1 cellular context compared by ENCODE assay signal in the genomic region with DNA sequence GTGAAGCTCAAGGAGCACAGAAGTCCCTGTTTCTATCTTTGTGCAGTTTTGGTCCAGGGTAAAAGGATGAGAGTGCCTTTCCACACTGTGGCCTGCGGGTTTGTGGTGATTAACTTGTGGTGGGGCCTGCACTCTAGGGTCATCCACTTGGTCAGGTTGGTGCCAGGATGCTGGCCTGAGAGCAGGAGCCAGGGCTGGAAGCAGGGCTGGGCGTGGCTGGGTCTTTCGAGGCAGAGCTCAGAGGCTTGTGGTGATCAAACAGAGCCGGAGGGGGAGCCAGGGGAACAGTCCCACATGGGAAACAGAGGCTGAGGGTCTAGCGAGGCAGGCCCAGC.
TF ChIP-seq lines count a peak whose summit lies in the region.

No MANE protein-coding gene starts in this region.

TF ChIP-seq in WTC11, 78 proteins besides CTCF, POLR2A, EP300 and RAD21 (continued from another document):
- TF ChIP-seq IRF2 (CRISPR knock-in tag; IDR thresholded peaks at IDR 0.05; ENCODE audit: borderline replicate concordance, low read depth), result no peak
- no peak for TF ChIP-seq ZBTB21 (CRISPR knock-in tag; IDR thresholded peaks at IDR 0.05; ENCODE audit: borderline replicate concordance)
- TF ChIP-seq, protein P1, sequence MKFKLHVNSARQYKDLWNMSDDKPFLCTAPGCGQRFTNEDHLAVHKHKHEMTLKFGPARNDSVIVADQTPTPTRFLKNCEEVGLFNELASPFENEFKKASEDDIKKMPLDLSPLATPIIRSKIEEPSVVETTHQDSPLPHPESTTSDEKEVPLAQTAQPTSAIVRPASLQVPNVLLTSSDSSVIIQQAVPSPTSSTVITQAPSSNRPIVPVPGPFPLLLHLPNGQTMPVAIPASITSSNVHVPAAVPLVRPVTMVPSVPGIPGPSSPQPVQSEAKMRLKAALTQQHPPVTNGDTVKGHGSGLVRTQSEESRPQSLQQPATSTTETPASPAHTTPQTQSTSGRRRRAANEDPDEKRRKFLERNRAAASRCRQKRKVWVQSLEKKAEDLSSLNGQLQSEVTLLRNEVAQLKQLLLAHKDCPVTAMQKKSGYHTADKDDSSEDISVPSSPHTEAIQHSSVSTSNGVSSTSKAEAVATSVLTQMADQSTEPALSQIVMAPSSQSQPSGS (CRISPR knock-in tag; IDR thresholded peaks at IDR 0.05; ENCODE audit: borderline replicate concordance, low read depth), result no peak
- TF ChIP-seq ELF4 (CRISPR knock-in tag; IDR thresholded peaks at IDR 0.05; ENCODE audit: low read depth), result no peak
- no peak for TF ChIP-seq ZNF423 (CRISPR knock-in tag; IDR thresholded peaks at IDR 0.05)
- TF ChIP-seq, protein P2, sequence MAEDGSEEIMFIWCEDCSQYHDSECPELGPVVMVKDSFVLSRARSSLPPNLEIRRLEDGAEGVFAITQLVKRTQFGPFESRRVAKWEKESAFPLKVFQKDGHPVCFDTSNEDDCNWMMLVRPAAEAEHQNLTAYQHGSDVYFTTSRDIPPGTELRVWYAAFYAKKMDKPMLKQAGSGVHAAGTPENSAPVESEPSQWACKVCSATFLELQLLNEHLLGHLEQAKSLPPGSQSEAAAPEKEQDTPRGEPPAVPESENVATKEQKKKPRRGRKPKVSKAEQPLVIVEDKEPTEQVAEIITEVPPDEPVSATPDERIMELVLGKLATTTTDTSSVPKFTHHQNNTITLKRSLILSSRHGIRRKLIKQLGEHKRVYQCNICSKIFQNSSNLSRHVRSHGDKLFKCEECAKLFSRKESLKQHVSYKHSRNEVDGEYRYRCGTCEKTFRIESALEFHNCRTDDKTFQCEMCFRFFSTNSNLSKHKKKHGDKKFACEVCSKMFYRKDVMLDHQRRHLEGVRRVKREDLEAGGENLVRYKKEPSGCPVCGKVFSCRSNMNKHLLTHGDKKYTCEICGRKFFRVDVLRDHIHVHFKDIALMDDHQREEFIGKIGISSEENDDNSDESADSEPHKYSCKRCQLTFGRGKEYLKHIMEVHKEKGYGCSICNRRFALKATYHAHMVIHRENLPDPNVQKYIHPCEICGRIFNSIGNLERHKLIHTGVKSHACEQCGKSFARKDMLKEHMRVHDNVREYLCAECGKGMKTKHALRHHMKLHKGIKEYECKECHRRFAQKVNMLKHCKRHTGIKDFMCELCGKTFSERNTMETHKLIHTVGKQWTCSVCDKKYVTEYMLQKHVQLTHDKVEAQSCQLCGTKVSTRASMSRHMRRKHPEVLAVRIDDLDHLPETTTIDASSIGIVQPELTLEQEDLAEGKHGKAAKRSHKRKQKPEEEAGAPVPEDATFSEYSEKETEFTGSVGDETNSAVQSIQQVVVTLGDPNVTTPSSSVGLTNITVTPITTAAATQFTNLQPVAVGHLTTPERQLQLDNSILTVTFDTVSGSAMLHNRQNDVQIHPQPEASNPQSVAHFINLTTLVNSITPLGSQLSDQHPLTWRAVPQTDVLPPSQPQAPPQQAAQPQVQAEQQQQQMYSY (CRISPR knock-in tag; IDR thresholded peaks at IDR 0.05), result no peak
- TF ChIP-seq OVOL2 (CRISPR knock-in tag; IDR thresholded peaks at IDR 0.05; ENCODE audit: borderline replicate concordance), result no peak
- TF ChIP-seq, protein P3, sequence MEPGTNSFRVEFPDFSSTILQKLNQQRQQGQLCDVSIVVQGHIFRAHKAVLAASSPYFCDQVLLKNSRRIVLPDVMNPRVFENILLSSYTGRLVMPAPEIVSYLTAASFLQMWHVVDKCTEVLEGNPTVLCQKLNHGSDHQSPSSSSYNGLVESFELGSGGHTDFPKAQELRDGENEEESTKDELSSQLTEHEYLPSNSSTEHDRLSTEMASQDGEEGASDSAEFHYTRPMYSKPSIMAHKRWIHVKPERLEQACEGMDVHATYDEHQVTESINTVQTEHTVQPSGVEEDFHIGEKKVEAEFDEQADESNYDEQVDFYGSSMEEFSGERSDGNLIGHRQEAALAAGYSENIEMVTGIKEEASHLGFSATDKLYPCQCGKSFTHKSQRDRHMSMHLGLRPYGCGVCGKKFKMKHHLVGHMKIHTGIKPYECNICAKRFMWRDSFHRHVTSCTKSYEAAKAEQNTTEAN (CRISPR knock-in tag; IDR thresholded peaks at IDR 0.05), result no peak
